In the genomic region with DNA sequence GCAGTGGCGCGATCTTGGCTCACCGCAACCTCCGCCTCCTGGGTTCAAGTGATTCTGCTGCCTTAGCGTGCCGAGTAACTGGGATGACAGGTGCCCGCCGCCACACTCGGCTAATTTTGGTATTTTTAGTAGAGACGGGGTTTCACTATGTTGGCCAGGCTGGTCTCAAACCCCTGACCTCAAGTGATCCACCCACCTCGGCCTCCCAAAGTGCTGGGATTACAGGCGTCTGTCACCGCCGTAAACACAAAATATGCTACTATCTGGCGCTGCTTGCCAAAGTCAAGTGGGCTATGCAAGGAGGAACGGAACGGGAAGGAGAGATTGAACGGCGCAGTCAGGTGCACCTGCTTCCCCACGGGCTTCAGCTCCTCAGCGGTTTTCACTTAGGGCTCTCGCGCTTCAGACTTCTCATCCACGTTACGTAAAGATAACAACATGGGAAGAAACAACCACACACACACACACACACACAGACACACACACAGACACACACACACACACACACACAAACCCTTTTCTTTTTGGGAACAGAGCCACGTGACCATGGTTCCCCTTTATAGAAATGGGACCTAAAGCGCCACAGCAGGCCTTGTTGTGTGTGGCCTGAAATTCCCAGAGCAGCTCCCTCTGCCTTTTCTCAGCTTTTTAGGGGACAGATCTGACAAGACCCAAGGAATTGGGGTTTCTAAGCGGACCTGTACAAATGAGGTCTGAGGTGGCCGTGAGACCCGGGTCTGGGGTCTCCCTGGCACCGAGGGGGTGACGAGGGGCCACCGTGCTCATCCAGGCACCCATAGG, we compare ENCODE assay signal across 8 cellular contexts. TPM values are rescaled to one million over a fixed set of nuclear protein-coding genes. Genes with fewer than 3 reads are reported as not detected.
DNase-seq lines count a peak whose midpoint lies in the region; ATAC-seq and TF ChIP-seq lines count a peak whose summit lies in the region.

No MANE protein-coding gene starts in this region.

- H3K9me3 ChIP-seq in Karpas-422 (ENCODE audit: low read length): no peaks in the 10 kb centered on the region

- peak overlapping the region; percentile 99 for H3K9ac ChIP-seq in Karpas-422 (ENCODE audit: low read length)

- no peaks in the 10 kb centered on the region for H4K20me1 ChIP-seq in Karpas-422 (ENCODE audit: insufficient read depth, low read depth, low read length)

- H2AFZ ChIP-seq in Karpas-422 (ENCODE audit: low read length): no peak overlapping the region

- H3K4me1 ChIP-seq in Karpas-422 (ENCODE audit: low read length): peaks cover 30% of the 10 kb centered on the region

- ATAC-seq in GM19023 (IDR thresholded peaks at IDR 0.05; ENCODE audit: unreplicated experiment) (peak; percentile 23), HG02623 (IDR thresholded peaks at IDR 0.05; ENCODE audit: unreplicated experiment) (no peak), HG02852 (IDR thresholded peaks at IDR 0.05; ENCODE audit: unreplicated experiment) (no peak)

- peak; percentile 82 for DNase-seq in Karpas-422
- peak; percentile 78 for DNase-seq in activated CD8-positive, alpha-beta memory T cell treated with anti-CD3 and anti-CD28 coated beads, Interleukin-2, amount 50 U/mL, for 48 hours
- DNase-seq in mucosa of gallbladder (ENCODE audit: low spot score): peak; percentile 40
- DNase-seq in dorsolateral prefrontal cortex: no peak
- DNase-seq in EL: no peak

- H3K4me3 ChIP-seq in Karpas-422 (ENCODE audit: low read length): peak overlapping the region; percentile 98
- peak overlapping the region in 6 of 59 donors; percentile 7 to 33 (median 15) for H3K4me3 ChIP-seq in dorsolateral prefrontal cortex

- H3K9me2 ChIP-seq in Karpas-422 (replicated peaks; ENCODE audit: insufficient read depth, low read length): no peaks in the 10 kb centered on the region

- peaks cover 52% of the 10 kb centered on the region for H3K79me2 ChIP-seq in Karpas-422 (ENCODE audit: low read length)

- H3K27ac ChIP-seq in Karpas-422 (ENCODE audit: low read length) (peak overlapping the region; percentile 96), dorsolateral prefrontal cortex (peak overlapping the region in 2 of 59 donors; percentile 57 to 63)

- H3K4me2 ChIP-seq in Karpas-422 (ENCODE audit: low read depth, low read length, poor library complexity, severe bottlenecking): peak overlapping the region; percentile 93

- TF ChIP-seq CTCF in dorsolateral prefrontal cortex (IDR thresholded peaks at IDR 0.05 in 54 of 56, conservative IDR thresholded peaks at IDR 0.05 in 2 of 56; ENCODE audit: low read depth in 1 of 56, partially characterized antibody in 56 of 56): no peak

- H3K36me3 ChIP-seq in Karpas-422 (ENCODE audit: insufficient read depth, low read length): peaks cover 12% of the 10 kb centered on the region

- H3K27me3 ChIP-seq in Karpas-422 (ENCODE audit: low read length): no peaks in the 10 kb centered on the region
- peaks cover 0 to 44% (median 17%) of the 10 kb centered on the region in 45 donors for H3K27me3 ChIP-seq in dorsolateral prefrontal cortex

- intact Hi-C loops in dorsolateral prefrontal cortex (cut with DNase I): no loop called here

RNA-seq across cellular contexts. Expression of a gene that starts 1.5 kb away (rescaled TPM):
- total RNA-seq in Karpas-422 (2014; rRNA removed; shearing (Covaris generic); ENCODE audit: low replicate concordance): 87.1 and 130 TPM in 2 replicates
- total RNA-seq in mucosa of gallbladder (2.3 TPM), dorsolateral prefrontal cortex (1 to 10 TPM in 1 of 120 experiments, under 1 TPM in 80, not detected in 39; 0.10 to 1.3 (median 0.23) TPM)

RNA-seq across cellular contexts. Expression of a gene that starts 56.0 kb away (rescaled TPM):
- total RNA-seq in Karpas-422 (2014; rRNA removed; shearing (Covaris generic); ENCODE audit: low replicate concordance): 27.9 and 66.6 TPM in 2 replicates
- total RNA-seq in mucosa of gallbladder: 52.9 TPM
- 10 to 100 TPM; 16.7 to 45.7 (median 25.2) TPM for total RNA-seq in dorsolateral prefrontal cortex

Comparison
In these comparisons a context has a peak if more than half of its experiments do, and no peak if none do; other contexts are left out.
1. DNase-seq: peak in Karpas-422 (single experiment), activated CD8-positive, alpha-beta memory T cell treated with anti-CD3 and anti-CD28 coated beads, Interleukin-2, amount 50 U/mL, for 48 hours (single experiment) and mucosa of gallbladder (single experiment); none in dorsolateral prefrontal cortex (0 of 10) and EL (single experiment).
2. RNA of a gene that starts 1.5 kb away (total RNA-seq): 87.1 to 130 TPM in Karpas-422; 2.3 TPM in mucosa of gallbladder (single experiment) and 0.10 to 1.3 TPM in dorsolateral prefrontal cortex; every median in the first group is over 10 times any median in the second.